ENCODE assay signal across 8 cellular contexts in the genomic region with DNA sequence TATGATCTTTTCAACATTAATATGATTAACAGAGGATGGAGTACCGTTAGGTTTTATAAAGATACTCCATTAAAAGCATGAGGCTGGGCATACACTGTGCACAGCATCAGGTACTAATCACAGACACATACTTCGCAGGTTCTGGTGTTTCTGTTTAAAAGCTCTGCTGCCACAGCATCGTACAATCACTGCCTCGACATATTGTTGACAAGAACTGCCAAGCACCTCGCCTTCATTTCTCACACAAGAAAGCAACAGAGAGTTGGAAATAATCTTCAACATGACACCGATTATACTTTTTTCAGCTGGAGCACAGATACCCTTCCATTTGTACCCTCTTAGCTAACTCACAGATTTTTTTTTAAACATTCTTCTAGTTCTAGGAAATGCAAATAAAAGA.
"Had no signal": no experiment of that assay in that cellular context is flagged by ENCODE, and none has a peak within 500 bp of the region (broad histone marks: within the 10 kb centered on the region; RNA-seq: fewer than 3 reads in every experiment).

No MANE protein-coding gene starts in this region.

- H3K27ac ChIP-seq: GM23248 had no signal

- H3K4me2 ChIP-seq: GM23338 had no signal

- H3K9ac ChIP-seq: GM23248 had no signal

- H3K36me3 ChIP-seq: HAP-1 had no signal

- H3K9me3 ChIP-seq: HAP-1 had no signal

- DNase-seq: GM23248, GOT3, H7, H9, HCEC 1CT, HFFc6 had no signal

- H3K4me3 ChIP-seq: GM23248, GM23338, HAP-1 had no signal

- H2AFZ ChIP-seq: GM23248, GM23338 had no signal
